In genomic region chr7:11710392-11710791, GRCh38 we compare ENCODE assay signal across 28 cellular contexts.
"Had no signal": no experiment of that assay in that cellular context is flagged by ENCODE, and none has a peak within 500 bp of the region (broad histone marks: within the 10 kb centered on the region; RNA-seq: fewer than 3 reads in every experiment).

No MANE protein-coding gene starts in this region.

- H3K4me3 ChIP-seq: ascending aorta, breast epithelium, cardiac muscle cell, colonic mucosa, esophagus squamous epithelium, gastroesophageal sphincter, heart right ventricle had no signal

- ATAC-seq: activated CD4-positive, CD25-positive, alpha-beta regulatory T cell treated with anti-CD3 and anti-CD28 coated beads, Interleukin-2, amount 50 U/mL, for 24 hours; activated CD8-positive, alpha-beta T cell treated with anti-CD3 and anti-CD28 coated beads for 36 hours; activated naive CD4-positive, alpha-beta T cell treated with anti-CD3 and anti-CD28 coated beads, Interleukin-2, amount 50 U/mL, for 72 hours; activated T-cell treated with anti-CD3 and anti-CD28 coated beads, Interleukin-2, amount 50 U/mL, for 4 hours; gastroesophageal sphincter; heart right ventricle had no signal

- H3K36me3 ChIP-seq: ascending aorta, breast epithelium, cardiac muscle cell, colonic mucosa, esophagus squamous epithelium, gastroesophageal sphincter, heart right ventricle had no signal

- H3K4me3 Mint-ChIP-seq: activated B cell treated with CpG ODN at 0.5 μM for 24 hours; activated CD8-positive, alpha-beta T cell treated with anti-CD3 and anti-CD28 coated beads for 36 hours; activated naive CD4-positive, alpha-beta T cell treated with anti-CD3 and anti-CD28 coated beads, Interleukin-2, amount 10 ng/mL, durations not matched to agents 7 days and 5 days; activated naive CD8-positive, alpha-beta T cell treated with anti-CD3 and anti-CD28 coated beads, Interleukin-2, amount 10 ng/mL, durations not matched to agents 7 days and 5 days; activated T-cell treated with anti-CD3 and anti-CD28 coated beads, Interleukin-2, amount 50 U/mL, for 4 hours; activated T-helper 1 cell treated with anti-CD3 and anti-CD28 coated beads, Interleukin-12 subunit alpha, Interleukin-12 subunit beta, Interleukin-2, Interleukin-4 antibody, amounts not matched to agents 30 ng/mL and 10 ng/mL and 1 ng/mL, durations not matched to agents 14 hours and 24 hours and 36 hours; brain had no signal

- H3K27ac ChIP-seq: ascending aorta, breast epithelium, cardiac muscle cell, colonic mucosa, epithelial cell of prostate, esophagus squamous epithelium, gastroesophageal sphincter, heart right ventricle had no signal

- H3K4me1 Mint-ChIP-seq: activated B cell treated with CpG ODN at 0.5 μM for 24 hours; activated naive CD4-positive, alpha-beta T cell treated with anti-CD3 and anti-CD28 coated beads, Interleukin-2, amount 10 ng/mL, durations not matched to agents 7 days and 5 days; activated naive CD8-positive, alpha-beta T cell treated with anti-CD3 and anti-CD28 coated beads, Interleukin-2, amount 10 ng/mL, durations not matched to agents 7 days and 5 days had no signal

- H3K27me3 Mint-ChIP-seq: activated B cell treated with CpG ODN at 0.5 μM for 24 hours; activated CD8-positive, alpha-beta T cell treated with anti-CD3 and anti-CD28 coated beads for 36 hours; activated naive CD4-positive, alpha-beta T cell treated with anti-CD3 and anti-CD28 coated beads, Interleukin-2, amount 10 ng/mL, durations not matched to agents 7 days and 5 days; activated naive CD8-positive, alpha-beta T cell treated with anti-CD3 and anti-CD28 coated beads, Interleukin-2, amount 10 ng/mL, durations not matched to agents 7 days and 5 days; brain had no signal

- H3K27me3 ChIP-seq: ascending aorta, breast epithelium, cardiac muscle cell, colonic mucosa, esophagus squamous epithelium, gastroesophageal sphincter, heart right ventricle had no signal

- DNase-seq: activated B cell treated with CpG ODN at 0.5 μM for 24 hours; activated CD4-positive, alpha-beta T cell treated with anti-CD3 and anti-CD28 coated beads for 48 hours; activated CD4-positive, alpha-beta T cell treated with anti-CD3 and anti-CD28 coated beads, Interleukin-2, amount 50 U/mL, for 1 hour; activated CD4-positive, alpha-beta T cell treated with anti-CD3 and anti-CD28 coated beads, Interleukin-2, amount 50 U/mL, for 48 hours; activated CD8-positive, alpha-beta memory T cell treated with anti-CD3 and anti-CD28 coated beads for 24 hours; activated CD8-positive, alpha-beta T cell treated with anti-CD3 and anti-CD28 coated beads for 36 hours; activated gamma-delta T cell; activated naive CD4-positive, alpha-beta T cell; activated naive CD4-positive, alpha-beta T cell treated with anti-CD3 and anti-CD28 coated beads, Interleukin-2, amount 10 ng/mL, durations not matched to agents 7 days and 5 days; activated naive CD8-positive, alpha-beta T cell treated with anti-CD3 and anti-CD28 coated beads, Interleukin-2, amount 10 ng/mL, durations not matched to agents 7 days and 5 days; activated T-cell treated with anti-CD3 and anti-CD28 coated beads, Interleukin-2, amount 50 U/mL, for 4 hours; central memory CD4-positive, alpha-beta T cell; cerebellar nuclear complex; colonic mucosa; effector CD8-positive, alpha-beta T cell; esophagus squamous epithelium; foreskin melanocyte; heart right ventricle; T-helper 2 cell had no signal

- H3K36me3 Mint-ChIP-seq: activated naive CD4-positive, alpha-beta T cell treated with anti-CD3 and anti-CD28 coated beads, Interleukin-2, amount 10 ng/mL, durations not matched to agents 7 days and 5 days; activated naive CD4-positive, alpha-beta T cell treated with anti-CD3 and anti-CD28 coated beads, Interleukin-2, amount 50 U/mL, for 72 hours; activated naive CD8-positive, alpha-beta T cell treated with anti-CD3 and anti-CD28 coated beads, Interleukin-2, amount 10 ng/mL, durations not matched to agents 7 days and 5 days; brain had no signal

- H3K27ac Mint-ChIP-seq: activated B cell treated with CpG ODN at 0.5 μM for 24 hours; activated CD8-positive, alpha-beta T cell treated with anti-CD3 and anti-CD28 coated beads for 36 hours; activated naive CD4-positive, alpha-beta T cell treated with anti-CD3 and anti-CD28 coated beads, Interleukin-2, amount 10 ng/mL, durations not matched to agents 7 days and 5 days; activated naive CD4-positive, alpha-beta T cell treated with anti-CD3 and anti-CD28 coated beads, Interleukin-2, amount 50 U/mL, for 72 hours; activated naive CD8-positive, alpha-beta T cell treated with anti-CD3 and anti-CD28 coated beads, Interleukin-2, amount 10 ng/mL, durations not matched to agents 7 days and 5 days; activated T-helper 1 cell treated with anti-CD3 and anti-CD28 coated beads, Interleukin-12 subunit alpha, Interleukin-12 subunit beta, Interleukin-2, Interleukin-4 antibody, amounts not matched to agents 30 ng/mL and 10 ng/mL and 1 ng/mL, durations not matched to agents 14 hours and 24 hours and 36 hours had no signal

- H3K9me3 ChIP-seq: ascending aorta, breast epithelium, colonic mucosa, esophagus squamous epithelium, gastroesophageal sphincter, heart right ventricle had no signal

- H3K9me3 Mint-ChIP-seq: activated B cell treated with CpG ODN at 0.5 μM for 24 hours; activated CD8-positive, alpha-beta T cell treated with anti-CD3 and anti-CD28 coated beads for 36 hours; activated naive CD4-positive, alpha-beta T cell treated with anti-CD3 and anti-CD28 coated beads, Interleukin-2, amount 10 ng/mL, durations not matched to agents 7 days and 5 days; activated naive CD4-positive, alpha-beta T cell treated with anti-CD3 and anti-CD28 coated beads, Interleukin-2, amount 50 U/mL, for 72 hours; activated naive CD8-positive, alpha-beta T cell treated with anti-CD3 and anti-CD28 coated beads, Interleukin-2, amount 10 ng/mL, durations not matched to agents 7 days and 5 days; activated T-cell treated with anti-CD3 and anti-CD28 coated beads, Interleukin-2, amount 50 U/mL, for 4 hours; activated T-helper 1 cell treated with anti-CD3 and anti-CD28 coated beads, Interleukin-12 subunit alpha, Interleukin-12 subunit beta, Interleukin-2, Interleukin-4 antibody, amounts not matched to agents 30 ng/mL and 10 ng/mL and 1 ng/mL, durations not matched to agents 14 hours and 24 hours and 36 hours; brain had no signal

- H3K4me1 ChIP-seq: ascending aorta, breast epithelium, colonic mucosa, esophagus squamous epithelium, gastroesophageal sphincter had no signal
